Comparison of ENCODE assay signal across 1 cellular context in genomic region chr5:131630208-131630962, GRCh38.
TF ChIP-seq lines count a peak whose summit lies in the region.

No MANE protein-coding gene starts in this region.

TF ChIP-seq in HepG2, 621 proteins besides CTCF, POLR2A, EP300 and RAD21 (continued from another document and continues in another):
- TF ChIP-seq PRDM4 (CRISPR knock-in tag; IDR thresholded peaks at IDR 0.05; ENCODE audit: borderline replicate concordance) (no peak), ZNF430 (CRISPR knock-in tag; IDR thresholded peaks at IDR 0.05) (no peak), STAG1 (CRISPR knock-in tag; IDR thresholded peaks at IDR 0.05) (no peak), ZNF20 (CRISPR knock-in tag; IDR thresholded peaks at IDR 0.05) (no peak), HOXA9 (CRISPR knock-in tag; IDR thresholded peaks at IDR 0.05; ENCODE audit: borderline replicate concordance) (no peak), ZIK1 (CRISPR knock-in tag; IDR thresholded peaks at IDR 0.05; ENCODE audit: borderline replicate concordance, low read depth) (no peak), ZNF788 (CRISPR knock-in tag; IDR thresholded peaks at IDR 0.05; ENCODE audit: borderline replicate concordance) (no peak), ZBTB2 (CRISPR knock-in tag; IDR thresholded peaks at IDR 0.05; ENCODE audit: low read depth) (no peak), ZNF224 (CRISPR knock-in tag; IDR thresholded peaks at IDR 0.05) (no peak), ZNF549 (CRISPR knock-in tag; IDR thresholded peaks at IDR 0.05) (no peak), TFAP4 (IDR thresholded peaks at IDR 0.05; ENCODE audit: borderline replicate concordance, low read depth) (no peak), AHDC1 (CRISPR knock-in tag; IDR thresholded peaks at IDR 0.05; ENCODE audit: borderline replicate concordance) (peak; percentile 45; the same call in 1 of the 2 replicates), PCBP1 (IDR thresholded peaks at IDR 0.05; ENCODE audit: borderline replicate concordance, low read depth, low read length) (no peak), SRSF4 (IDR thresholded peaks at IDR 0.05; ENCODE audit: low read depth, low read length, poor library complexity, severe bottlenecking) (no peak), HDAC2 (CRISPR knock-in tag; IDR thresholded peaks at IDR 0.05) (peak; percentile 61; the same call in 1 of the 2 replicates), ZBTB43 (CRISPR knock-in tag; conservative IDR thresholded peaks at IDR 0.05) (0 out of 2 replicates have a peak, but pooled peaks have one; percentile 39), ZNF569 (CRISPR knock-in tag; IDR thresholded peaks at IDR 0.05; ENCODE audit: borderline replicate concordance) (no peak), NR1H2 (CRISPR knock-in tag; IDR thresholded peaks at IDR 0.05; ENCODE audit: borderline replicate concordance, low read depth) (no peak), ZBTB40 (IDR thresholded peaks at IDR 0.05) (no peak), ZBTB40 (CRISPR knock-in tag; IDR thresholded peaks at IDR 0.05) (no peak), FOXP4 (CRISPR knock-in tag; IDR thresholded peaks at IDR 0.05) (peak; percentile 77), TGIF2 (CRISPR knock-in tag; IDR thresholded peaks at IDR 0.05) (0 out of 2 replicates have a peak, but pooled peaks have one; percentile 23), NR2F2 (IDR thresholded peaks at IDR 0.05; ENCODE audit: borderline replicate concordance, low read depth) (peak; percentile 47; the same call in 1 of the 2 replicates), LBX2 (CRISPR knock-in tag; IDR thresholded peaks at IDR 0.05; ENCODE audit: borderline replicate concordance) (no peak), MLX (CRISPR knock-in tag; IDR thresholded peaks at IDR 0.05) (no peak; the same call in 1 of the 2 replicates), SOX6 (IDR thresholded peaks at IDR 0.05) (no peak), SOX6 (CRISPR knock-in tag; IDR thresholded peaks at IDR 0.05) (peak; percentile 87)
